Comparison of ENCODE assay signal across 21 cellular contexts in the genomic region with DNA sequence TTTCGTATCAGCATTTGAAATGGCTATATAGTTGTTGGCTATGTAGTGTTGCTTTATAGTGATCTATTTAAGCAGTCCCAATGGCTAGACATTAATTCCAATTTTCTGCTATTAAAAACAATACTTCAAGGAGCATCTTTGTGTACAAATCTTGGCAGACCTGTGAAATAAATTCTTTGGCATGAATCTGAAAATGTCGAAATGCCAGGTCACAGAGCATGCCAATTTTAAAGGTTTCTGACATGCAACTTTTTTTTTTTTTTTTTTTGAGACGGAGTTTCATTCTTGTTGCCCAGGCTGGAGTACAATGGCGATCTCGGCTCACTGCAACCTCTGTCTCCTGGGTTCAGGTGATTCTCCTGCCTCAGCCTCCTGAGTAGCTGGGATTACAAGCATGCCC. TPM values are rescaled to one million over a fixed set of nuclear protein-coding genes. Genes with fewer than 3 reads are reported as not detected.
DNase-seq lines count a peak whose midpoint lies in the region; ATAC-seq, FAIRE-seq and TF ChIP-seq lines count a peak whose summit lies in the region.
"Had no signal": no experiment of that assay in that cellular context is flagged by ENCODE, and none has a peak within 500 bp of the region (broad histone marks: within the 10 kb centered on the region; RNA-seq: fewer than 3 reads in every experiment).

No MANE protein-coding gene starts in this region.

- H3K27ac ChIP-seq in CD4-positive, alpha-beta memory T cell (ENCODE audit: low read depth, low read length), result no peak overlapping the region
- H3K27ac ChIP-seq in kidney (ENCODE audit: low read depth in 2 of 2, low read length in 2 of 2), result no peak overlapping the region
- H3K27ac ChIP-seq: HL-60 had no signal

- no peaks in the 10 kb centered on the region for H3K36me3 ChIP-seq in CD4-positive, alpha-beta memory T cell (ENCODE audit: insufficient read depth, low read length)
- H3K36me3 ChIP-seq in kidney (ENCODE audit: control insufficient read depth in 1 of 2, insufficient read depth in 2 of 2, low read length in 2 of 2), result no peaks in the 10 kb centered on the region

- peaks cover 42% of the 10 kb centered on the region for H3K4me1 Mint-ChIP-seq in osteocyte (ENCODE audit: unreplicated experiment)
- no peaks in the 10 kb centered on the region for H3K4me1 Mint-ChIP-seq in CD4-positive, alpha-beta memory T cell
- H3K4me1 Mint-ChIP-seq in activated naive CD4-positive, alpha-beta T cell treated with anti-CD3 and anti-CD28 coated beads, Interleukin-2, amount 10 ng/mL, durations not matched to agents 7 days and 5 days, result no peaks in the 10 kb centered on the region

- H3K4me3 Mint-ChIP-seq in osteocyte (ENCODE audit: unreplicated experiment), result no peak overlapping the region
- H3K4me3 Mint-ChIP-seq in CD4-positive, alpha-beta memory T cell, result no peak overlapping the region
- no peak overlapping the region for H3K4me3 Mint-ChIP-seq in activated naive CD4-positive, alpha-beta T cell treated with anti-CD3 and anti-CD28 coated beads, Interleukin-2, amount 10 ng/mL, durations not matched to agents 7 days and 5 days
- H3K4me3 Mint-ChIP-seq: CD14-positive monocyte, HFFc6 had no signal

- POLR2A ChIA-PET in CD4-positive, alpha-beta memory T cell (lab: Charles Lee; ENCODE audit: partially characterized antibody), result no interaction called here

- no peaks in the 10 kb centered on the region for H3K27me3 ChIP-seq in CD4-positive, alpha-beta memory T cell (ENCODE audit: insufficient read depth, low read length)

- no peaks in the 10 kb centered on the region for H3K9me3 ChIP-seq in CD4-positive, alpha-beta memory T cell (ENCODE audit: control insufficient read depth in 1 of 2, low read length in 2 of 2)
- H3K9me3 ChIP-seq in kidney (ENCODE audit: control insufficient read depth in 1 of 2, low read length in 2 of 2), result no peaks in the 10 kb centered on the region
- H3K9me3 ChIP-seq: SK-N-SH had no signal

- CTCF ChIA-PET in CD4-positive, alpha-beta memory T cell (lab: Charles Lee; ENCODE audit: partially characterized antibody), result no interaction called here
- CTCF ChIA-PET in activated naive CD4-positive, alpha-beta T cell treated with anti-CD3 and anti-CD28 coated beads, Interleukin-2, amount 10 ng/mL, durations not matched to agents 7 days and 5 days (lab: Charles Lee), result no interaction called here

- H3K27ac Mint-ChIP-seq in osteocyte (ENCODE audit: unreplicated experiment), result peak overlapping the region; percentile 95
- H3K27ac Mint-ChIP-seq in CD4-positive, alpha-beta memory T cell, result no peak overlapping the region
- H3K27ac Mint-ChIP-seq in activated naive CD4-positive, alpha-beta T cell treated with anti-CD3 and anti-CD28 coated beads, Interleukin-2, amount 10 ng/mL, durations not matched to agents 7 days and 5 days, result no peak overlapping the region
- H3K27ac Mint-ChIP-seq: CD14-positive monocyte had no signal

- no peak for FAIRE-seq in kidney (lab: Jason Lieb, UNC)
- FAIRE-seq: A204.1 had no signal

- DNase-seq in AG10803 (ENCODE audit: low read depth) (peak; percentile 85), NCI-H446 treated with DMSO at 0.1 percent for 48 hours (lab: John Stamatoyannopoulos, UW) (peak; percentile 51), fibroblast of gingiva (ENCODE audit: low read depth) (peak; percentile 83), osteocyte (ENCODE audit: extremely low spot score, unreplicated experiment) (no peak), kidney (no peak)
- DNase-seq in CD4-positive, alpha-beta memory T cell, result no peak
- DNase-seq in activated naive CD4-positive, alpha-beta T cell treated with anti-CD3 and anti-CD28 coated beads, Interleukin-2, amount 10 ng/mL, durations not matched to agents 7 days and 5 days, result no peak
- DNase-seq: DMS 273 treated with DMSO at 0.1 percent for 48 hours, DND-41, HFFc6, Karpas-422, NCI-H1092 treated with DMSO at 0.1 percent for 48 hours, NCI-H146, NCI-H2081, NCI-H2171 treated with DMSO at 0.1 percent for 48 hours, SHP77, SK-N-SH had no signal

- H3K4me1 ChIP-seq in CD4-positive, alpha-beta memory T cell (ENCODE audit: insufficient read depth, low read length), result no peaks in the 10 kb centered on the region
- peaks cover under 1 to 2% of the 10 kb centered on the region in 2 donors for H3K4me1 ChIP-seq in kidney (ENCODE audit: control insufficient read depth in 1 of 2, insufficient read depth in 1 of 2, low read depth in 1 of 2, low read length in 2 of 2)

- H3K27me3 Mint-ChIP-seq in osteocyte (ENCODE audit: unreplicated experiment), result no peaks in the 10 kb centered on the region
- H3K27me3 Mint-ChIP-seq in CD4-positive, alpha-beta memory T cell, result peaks cover 0 to 3% of the 10 kb centered on the region in 2 donors
- peaks cover 37% of the 10 kb centered on the region for H3K27me3 Mint-ChIP-seq in activated naive CD4-positive, alpha-beta T cell treated with anti-CD3 and anti-CD28 coated beads, Interleukin-2, amount 10 ng/mL, durations not matched to agents 7 days and 5 days

- H3K9me3 Mint-ChIP-seq in osteocyte (ENCODE audit: unreplicated experiment), result peaks cover 5% of the 10 kb centered on the region
- H3K9me3 Mint-ChIP-seq in CD4-positive, alpha-beta memory T cell, result peaks cover 2 to 6% (median 4%) of the 10 kb centered on the region in 8 donors
- H3K9me3 Mint-ChIP-seq in activated naive CD4-positive, alpha-beta T cell treated with anti-CD3 and anti-CD28 coated beads, Interleukin-2, amount 10 ng/mL, durations not matched to agents 7 days and 5 days, result peaks cover 5% of the 10 kb centered on the region

- no peak overlapping the region for H3K9ac ChIP-seq in kidney (ENCODE audit: low read length in 2 of 2)
- H3K9ac ChIP-seq: SK-N-SH had no signal

- intact Hi-C loops in CD4-positive, alpha-beta memory T cell (cut with micrococcal nuclease), result no loop called here
- intact Hi-C loops in kidney (cut with DNase I), result no loop called here

- H3K4me3 ChIP-seq in AG10803 (ENCODE audit: low read length) (no peak overlapping the region), kidney (ENCODE audit: low read length in 2 of 2) (no peak overlapping the region)
- no peak overlapping the region for H3K4me3 ChIP-seq in CD4-positive, alpha-beta memory T cell (ENCODE audit: low read length in 2 of 2)

- TF ChIP-seq CTCF in AG10803 (conservative IDR thresholded peaks at IDR 0.05; ENCODE audit: low read length), result no peak
- TF ChIP-seq CTCF in osteocyte (IDR thresholded peaks at IDR 0.05), result no peak
- no peak for TF ChIP-seq CTCF in kidney (IDR thresholded peaks at IDR 0.05; ENCODE audit: borderline replicate concordance, extremely low read depth, insufficient read depth)

- no peak for ATAC-seq in HG03378 (IDR thresholded peaks at IDR 0.05; ENCODE audit: unreplicated experiment)

- H3K36me3 Mint-ChIP-seq in osteocyte (ENCODE audit: unreplicated experiment), result no peaks in the 10 kb centered on the region
- H3K36me3 Mint-ChIP-seq in CD4-positive, alpha-beta memory T cell, result peaks cover 0 to 4% of the 10 kb centered on the region in 2 donors
- no peaks in the 10 kb centered on the region for H3K36me3 Mint-ChIP-seq in activated naive CD4-positive, alpha-beta T cell treated with anti-CD3 and anti-CD28 coated beads, Interleukin-2, amount 10 ng/mL, durations not matched to agents 7 days and 5 days
- H3K36me3 Mint-ChIP-seq: CD14-positive monocyte had no signal

RNA-seq across cellular contexts. Expression of gene CABLES1, which starts 26.8 kb away (rescaled TPM):
- total RNA-seq in osteocyte (50.9 and 51.2 TPM in 2 replicates), kidney (40.5 TPM)
- under 1 TPM in 1 of 2 experiments, not detected in 1; 0.15 TPM for total RNA-seq in CD4-positive, alpha-beta memory T cell
- polyA plus RNA-seq in CD4-positive, alpha-beta memory T cell, result not detected
- 7.6 TPM for polyA plus RNA-seq in kidney (ENCODE audit: insufficient read depth, low read depth, low replicate concordance)

Comparison
In these comparisons a context has a peak if more than half of its experiments do, and no peak if none do; other contexts are left out.
1. DNase-seq: peak in AG10803 (single experiment), NCI-H446 treated with DMSO at 0.1 percent for 48 hours (single experiment) and fibroblast of gingiva (single experiment); none in osteocyte (single experiment), CD4-positive, alpha-beta memory T cell (0 of 5), activated naive CD4-positive, alpha-beta T cell treated with anti-CD3 and anti-CD28 coated beads, Interleukin-2, amount 10 ng/mL, durations not matched to agents 7 days and 5 days (single experiment) and kidney (single experiment).
2. RNA of gene CABLES1, which starts 26.8 kb away (total RNA-seq): 50.9 to 51.2 TPM in osteocyte and 40.5 TPM in kidney (single experiment); 0.15 TPM in CD4-positive, alpha-beta memory T cell; every median in the first group is over 10 times any median in the second.